9 cellular contexts compared by ENCODE assay signal in genomic region chr11:123388640-123389039, GRCh38. TPM values are rescaled to one million over a fixed set of nuclear protein-coding genes. Genes with fewer than 3 reads are reported as not detected.
"Had no signal": no experiment of that assay in that cellular context is flagged by ENCODE, and none has a peak within 500 bp of the region (broad histone marks: within the 10 kb centered on the region; RNA-seq: fewer than 3 reads in every experiment).

No MANE protein-coding gene starts in this region.

- H3K27ac Mint-ChIP-seq: IgD-negative memory B cell had no signal

- ATAC-seq: HepG2, K562 had no signal

- H3K36me3 Mint-ChIP-seq: IgD-negative memory B cell had no signal

- DNase-seq: IMR-90, KBM-7, KG1 had no signal

- H3K4me2 ChIP-seq: KMS-11 had no signal

- FAIRE-seq: HepG2, HTR-8/SVneo, K562 had no signal

- H3K27ac ChIP-seq: HL-60, KMS-11 had no signal

- H3K4me3 ChIP-seq: K562 had no signal

- H3K4me1 Mint-ChIP-seq: IgD-negative memory B cell had no signal

- H3K4me3 Mint-ChIP-seq: IgD-negative memory B cell had no signal

- H3K9ac ChIP-seq: KMS-11 had no signal

RNA-seq across cellular contexts. Expression of gene GRAMD1B, which starts 41.4 kb away (rescaled TPM):
- total RNA-seq: HepG2 had no signal
- polyA plus RNA-seq: IgD-negative memory B cell, K562 had no signal
